ENCODE assay signal across 1 cellular context in the genomic region with DNA sequence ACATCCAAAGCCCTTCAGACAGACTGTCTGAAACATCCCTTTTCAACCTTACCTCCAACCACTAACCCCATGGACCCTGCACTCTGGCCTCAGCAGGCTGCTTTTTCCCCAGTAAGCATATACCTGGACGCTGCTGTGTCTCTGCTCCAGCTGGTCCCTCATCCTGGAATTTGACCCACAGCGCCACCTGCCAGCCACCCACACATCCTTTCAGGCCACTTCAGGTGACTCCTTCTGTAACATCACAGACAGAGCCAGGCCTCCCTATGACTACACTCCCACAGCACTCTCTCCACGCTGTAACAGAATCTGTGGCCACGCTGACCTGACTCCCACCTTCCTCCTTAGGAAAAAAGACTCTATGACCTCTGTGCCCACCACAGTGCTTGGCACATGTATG.
TF ChIP-seq lines count a peak whose summit lies in the region.

No MANE protein-coding gene starts in this region.

TF ChIP-seq in HepG2, 621 proteins besides CTCF, POLR2A, EP300 and RAD21 (continued from another document):
- TF ChIP-seq, protein P1, sequence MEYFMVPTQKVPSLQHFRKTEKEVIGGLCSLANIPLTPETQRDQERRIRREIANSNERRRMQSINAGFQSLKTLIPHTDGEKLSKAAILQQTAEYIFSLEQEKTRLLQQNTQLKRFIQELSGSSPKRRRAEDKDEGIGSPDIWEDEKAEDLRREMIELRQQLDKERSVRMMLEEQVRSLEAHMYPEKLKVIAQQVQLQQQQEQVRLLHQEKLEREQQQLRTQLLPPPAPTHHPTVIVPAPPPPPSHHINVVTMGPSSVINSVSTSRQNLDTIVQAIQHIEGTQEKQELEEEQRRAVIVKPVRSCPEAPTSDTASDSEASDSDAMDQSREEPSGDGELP (IDR thresholded peaks at IDR 0.05; ENCODE audit: borderline replicate concordance, low read depth), result peak; percentile 85
- TF ChIP-seq, protein P2, sequence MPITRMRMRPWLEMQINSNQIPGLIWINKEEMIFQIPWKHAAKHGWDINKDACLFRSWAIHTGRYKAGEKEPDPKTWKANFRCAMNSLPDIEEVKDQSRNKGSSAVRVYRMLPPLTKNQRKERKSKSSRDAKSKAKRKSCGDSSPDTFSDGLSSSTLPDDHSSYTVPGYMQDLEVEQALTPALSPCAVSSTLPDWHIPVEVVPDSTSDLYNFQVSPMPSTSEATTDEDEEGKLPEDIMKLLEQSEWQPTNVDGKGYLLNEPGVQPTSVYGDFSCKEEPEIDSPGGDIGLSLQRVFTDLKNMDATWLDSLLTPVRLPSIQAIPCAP (CRISPR knock-in tag; IDR thresholded peaks at IDR 0.05; ENCODE audit: low read depth), result no peak
- TF ChIP-seq ETV5 (CRISPR knock-in tag; IDR thresholded peaks at IDR 0.05; ENCODE audit: borderline replicate concordance), result no peak
- no peak for TF ChIP-seq SIX4 (CRISPR knock-in tag; IDR thresholded peaks at IDR 0.05)
- TF ChIP-seq, protein P3, sequence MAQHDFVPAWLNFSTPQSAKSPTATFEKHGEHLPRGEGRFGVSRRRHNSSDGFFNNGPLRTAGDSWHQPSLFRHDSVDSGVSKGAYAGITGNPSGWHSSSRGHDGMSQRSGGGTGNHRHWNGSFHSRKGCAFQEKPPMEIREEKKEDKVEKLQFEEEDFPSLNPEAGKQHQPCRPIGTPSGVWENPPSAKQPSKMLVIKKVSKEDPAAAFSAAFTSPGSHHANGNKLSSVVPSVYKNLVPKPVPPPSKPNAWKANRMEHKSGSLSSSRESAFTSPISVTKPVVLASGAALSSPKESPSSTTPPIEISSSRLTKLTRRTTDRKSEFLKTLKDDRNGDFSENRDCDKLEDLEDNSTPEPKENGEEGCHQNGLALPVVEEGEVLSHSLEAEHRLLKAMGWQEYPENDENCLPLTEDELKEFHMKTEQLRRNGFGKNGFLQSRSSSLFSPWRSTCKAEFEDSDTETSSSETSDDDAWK (CRISPR knock-in tag; IDR thresholded peaks at IDR 0.05), result no peak
- TF ChIP-seq, protein P4, sequence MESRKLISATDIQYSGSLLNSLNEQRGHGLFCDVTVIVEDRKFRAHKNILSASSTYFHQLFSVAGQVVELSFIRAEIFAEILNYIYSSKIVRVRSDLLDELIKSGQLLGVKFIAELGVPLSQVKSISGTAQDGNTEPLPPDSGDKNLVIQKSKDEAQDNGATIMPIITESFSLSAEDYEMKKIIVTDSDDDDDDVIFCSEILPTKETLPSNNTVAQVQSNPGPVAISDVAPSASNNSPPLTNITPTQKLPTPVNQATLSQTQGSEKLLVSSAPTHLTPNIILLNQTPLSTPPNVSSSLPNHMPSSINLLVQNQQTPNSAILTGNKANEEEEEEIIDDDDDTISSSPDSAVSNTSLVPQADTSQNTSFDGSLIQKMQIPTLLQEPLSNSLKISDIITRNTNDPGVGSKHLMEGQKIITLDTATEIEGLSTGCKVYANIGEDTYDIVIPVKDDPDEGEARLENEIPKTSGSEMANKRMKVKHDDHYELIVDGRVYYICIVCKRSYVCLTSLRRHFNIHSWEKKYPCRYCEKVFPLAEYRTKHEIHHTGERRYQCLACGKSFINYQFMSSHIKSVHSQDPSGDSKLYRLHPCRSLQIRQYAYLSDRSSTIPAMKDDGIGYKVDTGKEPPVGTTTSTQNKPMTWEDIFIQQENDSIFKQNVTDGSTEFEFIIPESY (CRISPR knock-in tag; IDR thresholded peaks at IDR 0.05), result 0 out of 2 replicates have a peak, but pooled peaks have one; percentile 6
- no peak for TF ChIP-seq NRL (CRISPR knock-in tag; IDR thresholded peaks at IDR 0.05; ENCODE audit: borderline replicate concordance)
- no peak for TF ChIP-seq CREM (IDR thresholded peaks at IDR 0.05)
- no peak for TF ChIP-seq CREM (CRISPR knock-in tag; IDR thresholded peaks at IDR 0.05)
- no peak for TF ChIP-seq CBX2 (IDR thresholded peaks at IDR 0.05; ENCODE audit: low read depth, low read length)
- TF ChIP-seq CBX2 (CRISPR knock-in tag; IDR thresholded peaks at IDR 0.05; ENCODE audit: low read depth), result no peak
- TF ChIP-seq, protein P5, sequence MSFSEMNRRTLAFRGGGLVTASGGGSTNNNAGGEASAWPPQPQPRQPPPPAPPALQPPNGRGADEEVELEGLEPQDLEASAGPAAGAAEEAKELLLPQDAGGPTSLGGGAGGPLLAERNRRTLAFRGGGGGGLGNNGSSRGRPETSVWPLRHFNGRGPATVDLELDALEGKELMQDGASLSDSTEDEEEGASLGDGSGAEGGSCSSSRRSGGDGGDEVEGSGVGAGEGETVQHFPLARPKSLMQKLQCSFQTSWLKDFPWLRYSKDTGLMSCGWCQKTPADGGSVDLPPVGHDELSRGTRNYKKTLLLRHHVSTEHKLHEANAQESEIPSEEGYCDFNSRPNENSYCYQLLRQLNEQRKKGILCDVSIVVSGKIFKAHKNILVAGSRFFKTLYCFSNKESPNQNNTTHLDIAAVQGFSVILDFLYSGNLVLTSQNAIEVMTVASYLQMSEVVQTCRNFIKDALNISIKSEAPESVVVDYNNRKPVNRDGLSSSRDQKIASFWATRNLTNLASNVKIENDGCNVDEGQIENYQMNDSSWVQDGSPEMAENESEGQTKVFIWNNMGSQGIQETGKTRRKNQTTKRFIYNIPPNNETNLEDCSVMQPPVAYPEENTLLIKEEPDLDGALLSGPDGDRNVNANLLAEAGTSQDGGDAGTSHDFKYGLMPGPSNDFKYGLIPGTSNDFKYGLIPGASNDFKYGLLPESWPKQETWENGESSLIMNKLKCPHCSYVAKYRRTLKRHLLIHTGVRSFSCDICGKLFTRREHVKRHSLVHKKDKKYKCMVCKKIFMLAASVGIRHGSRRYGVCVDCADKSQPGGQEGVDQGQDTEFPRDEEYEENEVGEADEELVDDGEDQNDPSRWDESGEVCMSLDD (CRISPR knock-in tag; IDR thresholded peaks at IDR 0.05; ENCODE audit: borderline replicate concordance), result no peak
- TF ChIP-seq SAP130 (CRISPR knock-in tag; IDR thresholded peaks at IDR 0.05; ENCODE audit: low read depth), result 0 out of 2 replicates have a peak, but pooled peaks have one; percentile 36
- TF ChIP-seq, protein P6, sequence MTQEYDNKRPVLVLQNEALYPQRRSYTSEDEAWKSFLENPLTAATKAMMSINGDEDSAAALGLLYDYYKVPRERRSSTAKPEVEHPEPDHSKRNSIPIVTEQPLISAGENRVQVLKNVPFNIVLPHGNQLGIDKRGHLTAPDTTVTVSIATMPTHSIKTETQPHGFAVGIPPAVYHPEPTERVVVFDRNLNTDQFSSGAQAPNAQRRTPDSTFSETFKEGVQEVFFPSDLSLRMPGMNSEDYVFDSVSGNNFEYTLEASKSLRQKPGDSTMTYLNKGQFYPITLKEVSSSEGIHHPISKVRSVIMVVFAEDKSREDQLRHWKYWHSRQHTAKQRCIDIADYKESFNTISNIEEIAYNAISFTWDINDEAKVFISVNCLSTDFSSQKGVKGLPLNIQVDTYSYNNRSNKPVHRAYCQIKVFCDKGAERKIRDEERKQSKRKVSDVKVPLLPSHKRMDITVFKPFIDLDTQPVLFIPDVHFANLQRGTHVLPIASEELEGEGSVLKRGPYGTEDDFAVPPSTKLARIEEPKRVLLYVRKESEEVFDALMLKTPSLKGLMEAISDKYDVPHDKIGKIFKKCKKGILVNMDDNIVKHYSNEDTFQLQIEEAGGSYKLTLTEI (CRISPR knock-in tag; conservative IDR thresholded peaks at IDR 0.05), result no peak
- TF ChIP-seq, protein P7, sequence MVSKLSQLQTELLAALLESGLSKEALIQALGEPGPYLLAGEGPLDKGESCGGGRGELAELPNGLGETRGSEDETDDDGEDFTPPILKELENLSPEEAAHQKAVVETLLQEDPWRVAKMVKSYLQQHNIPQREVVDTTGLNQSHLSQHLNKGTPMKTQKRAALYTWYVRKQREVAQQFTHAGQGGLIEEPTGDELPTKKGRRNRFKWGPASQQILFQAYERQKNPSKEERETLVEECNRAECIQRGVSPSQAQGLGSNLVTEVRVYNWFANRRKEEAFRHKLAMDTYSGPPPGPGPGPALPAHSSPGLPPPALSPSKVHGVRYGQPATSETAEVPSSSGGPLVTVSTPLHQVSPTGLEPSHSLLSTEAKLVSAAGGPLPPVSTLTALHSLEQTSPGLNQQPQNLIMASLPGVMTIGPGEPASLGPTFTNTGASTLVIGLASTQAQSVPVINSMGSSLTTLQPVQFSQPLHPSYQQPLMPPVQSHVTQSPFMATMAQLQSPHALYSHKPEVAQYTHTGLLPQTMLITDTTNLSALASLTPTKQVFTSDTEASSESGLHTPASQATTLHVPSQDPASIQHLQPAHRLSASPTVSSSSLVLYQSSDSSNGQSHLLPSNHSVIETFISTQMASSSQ (IDR thresholded peaks at IDR 0.05; ENCODE audit: low read depth), result no peak
- TF ChIP-seq, protein P7 (CRISPR knock-in tag; IDR thresholded peaks at IDR 0.05; ENCODE audit: borderline replicate concordance), result no peak
- peak; percentile 14; the same call in 1 of the 2 replicates for TF ChIP-seq MAFF (IDR thresholded peaks at IDR 0.05; ENCODE audit: low read depth, low read length)
- TF ChIP-seq ZFP82 (CRISPR knock-in tag; IDR thresholded peaks at IDR 0.05; ENCODE audit: borderline replicate concordance), result no peak
- no peak for TF ChIP-seq SRY (CRISPR knock-in tag; IDR thresholded peaks at IDR 0.05)
- TF ChIP-seq FOSL2 (CRISPR knock-in tag; IDR thresholded peaks at IDR 0.05), result 0 out of 2 replicates have a peak, but pooled peaks have one; percentile 8
- TF ChIP-seq RFXAP (CRISPR knock-in tag; IDR thresholded peaks at IDR 0.05; ENCODE audit: borderline replicate concordance), result no peak
- TF ChIP-seq ZNF556 (CRISPR knock-in tag; IDR thresholded peaks at IDR 0.05; ENCODE audit: borderline replicate concordance), result no peak
- TF ChIP-seq, protein P8, sequence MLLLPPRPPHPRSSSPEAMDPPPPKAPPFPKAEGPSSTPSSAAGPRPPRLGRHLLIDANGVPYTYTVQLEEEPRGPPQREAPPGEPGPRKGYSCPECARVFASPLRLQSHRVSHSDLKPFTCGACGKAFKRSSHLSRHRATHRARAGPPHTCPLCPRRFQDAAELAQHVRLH (CRISPR knock-in tag; IDR thresholded peaks at IDR 0.05; ENCODE audit: borderline replicate concordance, low read depth), result no peak
- TF ChIP-seq, protein P9, sequence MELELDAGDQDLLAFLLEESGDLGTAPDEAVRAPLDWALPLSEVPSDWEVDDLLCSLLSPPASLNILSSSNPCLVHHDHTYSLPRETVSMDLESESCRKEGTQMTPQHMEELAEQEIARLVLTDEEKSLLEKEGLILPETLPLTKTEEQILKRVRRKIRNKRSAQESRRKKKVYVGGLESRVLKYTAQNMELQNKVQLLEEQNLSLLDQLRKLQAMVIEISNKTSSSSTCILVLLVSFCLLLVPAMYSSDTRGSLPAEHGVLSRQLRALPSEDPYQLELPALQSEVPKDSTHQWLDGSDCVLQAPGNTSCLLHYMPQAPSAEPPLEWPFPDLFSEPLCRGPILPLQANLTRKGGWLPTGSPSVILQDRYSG (CRISPR knock-in tag; IDR thresholded peaks at IDR 0.05), result no peak
- TF ChIP-seq MIER2 (CRISPR knock-in tag; IDR thresholded peaks at IDR 0.05), result no peak
- TF ChIP-seq PRMT3 (CRISPR knock-in tag; IDR thresholded peaks at IDR 0.05; ENCODE audit: borderline replicate concordance, low read depth), result no peak
- TF ChIP-seq ZNF672 (CRISPR knock-in tag; IDR thresholded peaks at IDR 0.05), result no peak
- TF ChIP-seq HES4 (CRISPR knock-in tag; IDR thresholded peaks at IDR 0.05; ENCODE audit: borderline replicate concordance), result no peak
- TF ChIP-seq TEAD3 (CRISPR knock-in tag; optimal IDR thresholded peaks at IDR 0.05; ENCODE audit: borderline replicate concordance), result peak; percentile 80
- no peak for TF ChIP-seq SKI (IDR thresholded peaks at IDR 0.05; ENCODE audit: partially characterized antibody)
- TF ChIP-seq, protein P10, sequence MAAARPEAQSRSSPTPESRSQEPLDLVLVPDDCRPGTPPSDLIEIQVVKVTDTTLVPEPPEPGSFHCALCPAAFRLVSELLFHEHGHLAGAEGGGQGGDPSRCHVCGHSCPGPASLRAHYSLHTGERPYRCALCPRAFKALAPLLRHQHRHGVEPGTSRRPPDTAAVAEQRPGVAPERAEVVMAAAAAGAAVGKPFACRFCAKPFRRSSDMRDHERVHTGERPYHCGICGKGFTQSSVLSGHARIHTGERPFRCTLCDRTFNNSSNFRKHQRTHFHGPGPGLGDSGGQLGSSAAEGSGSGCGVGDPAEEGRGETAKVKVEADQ (CRISPR knock-in tag; IDR thresholded peaks at IDR 0.05; ENCODE audit: borderline replicate concordance), result no peak
- TF ChIP-seq THYN1 (CRISPR knock-in tag; IDR thresholded peaks at IDR 0.05; ENCODE audit: borderline replicate concordance, low read depth), result no peak
- TF ChIP-seq NKX3-1 (CRISPR knock-in tag; IDR thresholded peaks at IDR 0.05), result no peak
- TF ChIP-seq ZNF235 (CRISPR knock-in tag; IDR thresholded peaks at IDR 0.05; ENCODE audit: borderline replicate concordance), result no peak
- TF ChIP-seq NFKB2 (CRISPR knock-in tag; IDR thresholded peaks at IDR 0.05; ENCODE audit: borderline replicate concordance), result no peak
- TF ChIP-seq, protein P11, sequence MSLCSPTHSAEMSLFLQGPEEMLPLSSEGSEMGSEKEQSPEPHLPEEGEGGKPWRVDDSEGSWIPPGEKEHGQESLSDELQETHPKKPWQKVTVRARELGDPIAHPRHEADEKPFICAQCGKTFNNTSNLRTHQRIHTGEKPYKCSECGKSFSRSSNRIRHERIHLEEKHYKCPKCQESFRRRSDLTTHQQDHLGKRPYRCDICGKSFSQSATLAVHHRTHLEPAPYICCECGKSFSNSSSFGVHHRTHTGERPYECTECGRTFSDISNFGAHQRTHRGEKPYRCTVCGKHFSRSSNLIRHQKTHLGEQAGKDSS (CRISPR knock-in tag; IDR thresholded peaks at IDR 0.05; ENCODE audit: borderline replicate concordance, low read depth), result no peak
- TF ChIP-seq, protein P12, sequence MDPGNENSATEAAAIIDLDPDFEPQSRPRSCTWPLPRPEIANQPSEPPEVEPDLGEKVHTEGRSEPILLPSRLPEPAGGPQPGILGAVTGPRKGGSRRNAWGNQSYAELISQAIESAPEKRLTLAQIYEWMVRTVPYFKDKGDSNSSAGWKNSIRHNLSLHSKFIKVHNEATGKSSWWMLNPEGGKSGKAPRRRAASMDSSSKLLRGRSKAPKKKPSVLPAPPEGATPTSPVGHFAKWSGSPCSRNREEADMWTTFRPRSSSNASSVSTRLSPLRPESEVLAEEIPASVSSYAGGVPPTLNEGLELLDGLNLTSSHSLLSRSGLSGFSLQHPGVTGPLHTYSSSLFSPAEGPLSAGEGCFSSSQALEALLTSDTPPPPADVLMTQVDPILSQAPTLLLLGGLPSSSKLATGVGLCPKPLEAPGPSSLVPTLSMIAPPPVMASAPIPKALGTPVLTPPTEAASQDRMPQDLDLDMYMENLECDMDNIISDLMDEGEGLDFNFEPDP (CRISPR knock-in tag; conservative IDR thresholded peaks at IDR 0.05), result no peak
- 0 out of 2 replicates have a peak, but pooled peaks have one; percentile 18 for TF ChIP-seq RXRA (CRISPR knock-in tag; IDR thresholded peaks at IDR 0.05)
